Comparison of ENCODE assay signal across 8 cellular contexts in genomic region chr7:116249969-116250553, GRCh38. TPM values are rescaled to one million over a fixed set of nuclear protein-coding genes. Genes with fewer than 3 reads are reported as not detected.
A peak's percentile ranks its signal among the peaks of the same experiment; 100 is the strongest.
DNase-seq lines count a peak whose midpoint lies in the region; ATAC-seq, FAIRE-seq and TF ChIP-seq lines count a peak whose summit lies in the region.

No MANE protein-coding gene starts in this region.

- no peak overlapping the region for H3K4me3 ChIP-seq in CD8-positive, alpha-beta T cell (ENCODE audit: low read depth, low read length)
- H3K4me3 ChIP-seq in NB4 (ENCODE audit: low read depth, low read length) (no peak overlapping the region), endothelial cell of umbilical vein (replicated peaks in 1 of 3; ENCODE audit: insufficient read depth in 1 of 3, low read depth in 1 of 3, low read length in 3 of 3) (no peak overlapping the region)

- intact Hi-C loops in CD8-positive, alpha-beta T cell (cut with DNase I, micrococcal nuclease): loop anchor here in 1 of 2 experiments (10.0 kb wide), 1 partner anchor 875 kb away; no protein-coding TSS in a partner anchor
- intact Hi-C loops in endothelial cell of umbilical vein (cut with micrococcal nuclease): no loop called here

- peaks cover 57% of the 10 kb centered on the region for H3K79me2 ChIP-seq in endothelial cell of umbilical vein (ENCODE audit: control insufficient read depth, insufficient read depth, low read length)

- H3K27me3 ChIP-seq in CD8-positive, alpha-beta T cell (ENCODE audit: insufficient read depth, low read length): no peaks in the 10 kb centered on the region
- H3K27me3 ChIP-seq in endothelial cell of umbilical vein (ENCODE audit: control insufficient read depth in 2 of 2, insufficient read depth in 2 of 2, low read length in 2 of 2): no peaks in the 10 kb centered on the region

- ATAC-seq in CD8-positive, alpha-beta T cell: peak; percentile 68
- ATAC-seq in GM19438 (IDR thresholded peaks at IDR 0.05; ENCODE audit: low read depth, unreplicated experiment) (peak; percentile 52), HG03457 (IDR thresholded peaks at IDR 0.05; ENCODE audit: unreplicated experiment) (no peak), GM19035 (IDR thresholded peaks at IDR 0.05; ENCODE audit: unreplicated experiment) (no peak)

- no peaks in the 10 kb centered on the region for H3K9me3 ChIP-seq in CD8-positive, alpha-beta T cell (ENCODE audit: low read length)
- no peaks in the 10 kb centered on the region for H3K9me3 ChIP-seq in endothelial cell of umbilical vein (replicated peaks; ENCODE audit: control insufficient read depth, insufficient read depth, low read length)

- no peaks in the 10 kb centered on the region for H3K9me3 Mint-ChIP-seq in CD8-positive, alpha-beta T cell
- peaks cover 9% of the 10 kb centered on the region for H3K9me3 Mint-ChIP-seq in progenitor cell of endocrine pancreas (ENCODE audit: low read depth)

- no peaks in the 10 kb centered on the region for H3K9me1 ChIP-seq in endothelial cell of umbilical vein (replicated peaks; ENCODE audit: control insufficient read depth, extremely low read depth, insufficient read depth, low read length)

- CTCF ChIA-PET in CD8-positive, alpha-beta T cell (lab: Charles Lee): interaction anchor here (0.8 to 3.5 kb wide), 3 partner anchors 14 to 76 kb away, joined by 3 to 11 read pairs (median 6); no protein-coding TSS in a partner anchor
- CTCF ChIA-PET in endothelial cell of umbilical vein (lab: Charles Lee): interaction anchor here (0.6 to 7.3 kb wide), 7 partner anchors 11 to 339 kb away, joined by 3 to 34 read pairs (median 6); no protein-coding TSS in a partner anchor

- peaks cover 78% of the 10 kb centered on the region for H3K36me3 Mint-ChIP-seq in CD8-positive, alpha-beta T cell
- peaks cover 57% of the 10 kb centered on the region for H3K36me3 Mint-ChIP-seq in progenitor cell of endocrine pancreas (ENCODE audit: insufficient read depth)

- H3K27ac Mint-ChIP-seq in CD8-positive, alpha-beta T cell: peak overlapping the region; percentile 12
- H3K27ac Mint-ChIP-seq in progenitor cell of endocrine pancreas: no peak overlapping the region

- no peak overlapping the region for H3K27ac ChIP-seq in CD8-positive, alpha-beta T cell (ENCODE audit: low read depth, low read length)
- no peak overlapping the region for H3K27ac ChIP-seq in endothelial cell of umbilical vein (ENCODE audit: insufficient read depth, low read depth, low read length)

- dilution Hi-C loops in endothelial cell of umbilical vein (cut with MboI; ENCODE audit: extremely low pct_ligation_motif_present, low sequenced_read_pairs): loop anchor here (25.0 kb wide), 1 partner anchor 262 kb away; no protein-coding TSS in a partner anchor

- H3K9ac ChIP-seq in endothelial cell of umbilical vein (replicated peaks; ENCODE audit: extremely low read depth, insufficient read depth, low read length): no peak overlapping the region

- no TSS peak for BruUV-seq in endothelial cell of umbilical vein (replicated peaks; lab: Mats Ljungman, UMichigan)

- no peaks in the 10 kb centered on the region for H4K20me1 ChIP-seq in endothelial cell of umbilical vein (replicated peaks; ENCODE audit: control insufficient read depth, extremely low read depth, insufficient read depth, low read length)

- no peak overlapping the region for H2AFZ ChIP-seq in endothelial cell of umbilical vein (ENCODE audit: low read depth, low read length)

- H3K4me3 Mint-ChIP-seq in CD8-positive, alpha-beta T cell: no peak overlapping the region
- H3K4me3 Mint-ChIP-seq in progenitor cell of endocrine pancreas (ENCODE audit: low read depth): no peak overlapping the region

- no peak overlapping the region for H3K4me2 ChIP-seq in endothelial cell of umbilical vein (ENCODE audit: insufficient read depth, low read length)

- no peaks in the 10 kb centered on the region for H3K27me3 Mint-ChIP-seq in CD8-positive, alpha-beta T cell (ENCODE audit: low read depth)
- H3K27me3 Mint-ChIP-seq in progenitor cell of endocrine pancreas: no peaks in the 10 kb centered on the region

- H3K4me1 Mint-ChIP-seq in CD8-positive, alpha-beta T cell (ENCODE audit: low read depth): peaks cover 26% of the 10 kb centered on the region
- no peaks in the 10 kb centered on the region for H3K4me1 Mint-ChIP-seq in progenitor cell of endocrine pancreas (ENCODE audit: low read depth)

- TF ChIP-seq CTCF in CD8-positive, alpha-beta T cell (IDR thresholded peaks at IDR 0.05): peak; percentile 15
- TF ChIP-seq CTCF in NB4 (IDR thresholded peaks at IDR 0.05; ENCODE audit: low read depth, low read length): peak; percentile 54
- peak; percentile 47 to 56 for TF ChIP-seq CTCF in endothelial cell of umbilical vein (IDR thresholded peaks at IDR 0.05; ENCODE audit: extremely low read depth in 1 of 2, insufficient read depth in 1 of 2, low read depth in 1 of 2, low read length in 2 of 2)
- peak; percentile 54 for TF ChIP-seq CTCF in progenitor cell of endocrine pancreas (IDR thresholded peaks at IDR 0.05; ENCODE audit: unreplicated experiment)

- peak; percentile 28 for FAIRE-seq in endothelial cell of umbilical vein (lab: Jason Lieb, UNC)

- H3K4me1 ChIP-seq in CD8-positive, alpha-beta T cell (ENCODE audit: insufficient read depth, low read length): no peaks in the 10 kb centered on the region
- no peaks in the 10 kb centered on the region for H3K4me1 ChIP-seq in endothelial cell of umbilical vein (ENCODE audit: control insufficient read depth, extremely low read depth, insufficient read depth, low read length)

- no peak for DNase-seq in CD8-positive, alpha-beta T cell
- DNase-seq in NB4 (ENCODE audit: low read depth): peak; percentile 41
- peak; percentile 69 for DNase-seq in endothelial cell of umbilical vein (ENCODE audit: low read depth, low spot score)
- DNase-seq in progenitor cell of endocrine pancreas (ENCODE audit: low spot score, unreplicated experiment): no peak
- no peak for DNase-seq in anterior cingulate cortex (lab: John Stamatoyannopoulos, UW)

- TF ChIP-seq POLR2A in NB4 (IDR thresholded peaks at IDR 0.05; ENCODE audit: extremely low read depth, insufficient read length): no peak
- no peak for TF ChIP-seq POLR2A in endothelial cell of umbilical vein (IDR thresholded peaks at IDR 0.05; ENCODE audit: low read depth, low read length)

- peaks cover 34% of the 10 kb centered on the region for H3K36me3 ChIP-seq in CD8-positive, alpha-beta T cell (ENCODE audit: insufficient read depth, low read length)
- H3K36me3 ChIP-seq in endothelial cell of umbilical vein (ENCODE audit: control insufficient read depth in 2 of 2, extremely low read depth in 1 of 2, insufficient read depth in 2 of 2, low read length in 2 of 2): peaks cover 11 to 31% of the 10 kb centered on the region in 2 experiments

- POLR2A ChIA-PET in CD8-positive, alpha-beta T cell (lab: Charles Lee): no interaction called here
- POLR2A ChIA-PET in endothelial cell of umbilical vein (lab: Charles Lee): no interaction called here

TF ChIP-seq in endothelial cell of umbilical vein, 7 proteins besides CTCF, POLR2A, EP300 and RAD21:
- no peak for TF ChIP-seq POLR2AphosphoS5 (IDR thresholded peaks at IDR 0.05; ENCODE audit: insufficient read depth, low read depth, low read length)
- no peak for TF ChIP-seq EZH2 (IDR thresholded peaks at IDR 0.05; ENCODE audit: borderline replicate concordance, low read depth, low read length, severe bottlenecking)
- no peak for TF ChIP-seq MAX (IDR thresholded peaks at IDR 0.05; ENCODE audit: insufficient read depth, insufficient read length)
- no peak for TF ChIP-seq FOS (IDR thresholded peaks at IDR 0.05; ENCODE audit: borderline replicate concordance, insufficient read depth, low read length)

RNA-seq across cellular contexts. Expression of gene TES, which starts 39.7 kb away (rescaled TPM):
- total RNA-seq in CD8-positive, alpha-beta T cell: 10 to 100 TPM; 75.8 to 78.5 TPM
- total RNA-seq in endothelial cell of umbilical vein (50.5 and 64.8 TPM in 2 replicates), progenitor cell of endocrine pancreas (123 and 140 TPM in 2 replicates)
- polyA plus RNA-seq in endothelial cell of umbilical vein: 31.3 and 35.3 TPM in 2 replicates
- 31.6 and 33.6 TPM in 2 replicates for polyA plus RNA-seq in endothelial cell of umbilical vein (2011; cell fraction: cytosol; rRNA removed)
- 116 and 122 TPM in 2 replicates for polyA plus RNA-seq in endothelial cell of umbilical vein (2011; cell fraction: nucleus; rRNA removed)
- polyA plus RNA-seq in endothelial cell of umbilical vein (2012): 28.0 and 38.8 TPM in 2 replicates
- polyA minus RNA-seq in endothelial cell of umbilical vein: 44.3 and 48.7 TPM in 2 replicates
- 39.0 TPM for polyA minus RNA-seq in endothelial cell of umbilical vein (2011; cell fraction: cytosol; rRNA and poly(A)+ RNA removed)
- polyA minus RNA-seq in endothelial cell of umbilical vein (2011; cell fraction: nucleus; rRNA and poly(A)+ RNA removed): 72.9 and 85.3 TPM in 2 replicates

Comparison
In these comparisons a context has a peak if more than half of its experiments do, and no peak if none do; other contexts are left out.
1. ATAC-seq: peak in CD8-positive, alpha-beta T cell (single experiment) and GM19438 (single experiment); none in HG03457 (single experiment) and GM19035 (single experiment).
2. DNase-seq: peak in NB4 (single experiment) and endothelial cell of umbilical vein (single experiment); none in CD8-positive, alpha-beta T cell (0 of 7), progenitor cell of endocrine pancreas (single experiment) and anterior cingulate cortex (0 of 58).
3. Peak in every context shown above with its lines, with median percentiles within 50 percentile points of each other: CTCF ChIP-seq.